ENCODE assay signal across 15 cellular contexts in the genomic region with DNA sequence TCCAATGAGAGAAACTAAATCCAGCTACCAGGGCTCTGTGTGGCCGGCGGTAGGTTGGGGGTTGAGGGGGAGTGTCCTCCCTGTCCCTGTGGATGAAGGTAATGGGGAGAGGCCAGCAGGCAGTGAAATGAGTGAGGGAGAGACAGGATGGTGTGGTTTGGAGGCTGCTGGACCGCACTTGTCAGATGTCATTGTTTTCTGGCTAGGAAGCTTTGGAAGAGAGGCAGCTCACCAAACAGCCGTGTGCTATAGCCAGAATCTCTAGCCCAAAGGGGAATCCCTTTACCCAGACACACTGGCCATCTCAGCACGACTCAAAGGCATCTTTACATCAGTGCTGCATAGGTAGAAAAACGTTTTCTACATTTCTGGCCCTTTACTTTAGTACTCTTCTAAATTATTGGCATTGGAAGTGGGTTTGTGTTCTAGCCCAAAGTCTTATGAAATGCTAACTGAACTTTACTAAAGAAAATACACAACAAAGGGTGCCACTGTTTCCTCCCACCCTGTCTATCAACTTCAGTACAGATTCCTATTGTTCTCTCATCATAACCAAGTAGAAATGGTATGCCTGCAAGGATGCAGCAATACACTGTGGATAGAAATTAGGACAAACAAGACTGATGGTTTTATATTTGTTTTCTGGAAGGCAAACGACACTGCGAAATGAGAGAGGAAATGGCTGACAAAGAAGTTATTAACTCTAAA.
DNase-seq lines count a peak whose midpoint lies in the region; ATAC-seq and TF ChIP-seq lines count a peak whose summit lies in the region.
"Had no signal": no experiment of that assay in that cellular context is flagged by ENCODE, and none has a peak within 500 bp of the region (broad histone marks: within the 10 kb centered on the region; RNA-seq: fewer than 3 reads in every experiment).

No MANE protein-coding gene starts in this region.

- H3K27ac Mint-ChIP-seq in neural crest cell (ENCODE audit: unreplicated experiment) (no peak overlapping the region), osteocyte (ENCODE audit: unreplicated experiment) (no peak overlapping the region)
- H3K27ac Mint-ChIP-seq: CD8-positive, alpha-beta memory T cell; H9 had no signal

- TF ChIP-seq CTCF in neural crest cell (conservative IDR thresholded peaks at IDR 0.05) (no peak), osteocyte (IDR thresholded peaks at IDR 0.05) (no peak)

- no peak for ATAC-seq in GM21515 (IDR thresholded peaks at IDR 0.05; ENCODE audit: unreplicated experiment)
- ATAC-seq: GM12878, HepG2 had no signal

- no peaks in the 10 kb centered on the region for H3K4me1 ChIP-seq in HAP-1

- no peaks in the 10 kb centered on the region for H3K9me3 ChIP-seq in HAP-1

- DNase-seq in COLO829 (ENCODE audit: low spot score) (peak; percentile 72), cerebellum (ENCODE audit: low spot score) (peak; percentile 40), globus pallidus (ENCODE audit: low spot score) (peak; percentile 63), neural crest cell (ENCODE audit: low read depth, low spot score) (no peak), HAP-1 (ENCODE audit: low spot score in 2 of 2) (no peak), osteocyte (ENCODE audit: extremely low spot score, unreplicated experiment) (no peak), inferior parietal cortex (ENCODE audit: extremely low spot score) (no peak)
- DNase-seq: Calu3; CD8-positive, alpha-beta memory T cell; DMS 273 treated with DMSO at 0.1 percent for 48 hours; GOT3; H9 had no signal

- H3K36me3 Mint-ChIP-seq in neural crest cell (ENCODE audit: low read depth) (no peaks in the 10 kb centered on the region), osteocyte (ENCODE audit: unreplicated experiment) (no peaks in the 10 kb centered on the region)

- in situ Hi-C loops in HAP-1 (cut with MboI; ENCODE audit: low sequenced_read_pairs) = no loop called here

- no peak overlapping the region for H3K4me3 ChIP-seq in HAP-1
- H3K4me3 ChIP-seq: GM12878 had no signal

- H3K27me3 ChIP-seq in HAP-1 (ENCODE audit: low read depth) = no peaks in the 10 kb centered on the region

- peaks cover 45% of the 10 kb centered on the region for H3K4me1 Mint-ChIP-seq in neural crest cell
- no peaks in the 10 kb centered on the region for H3K4me1 Mint-ChIP-seq in osteocyte (ENCODE audit: unreplicated experiment)
- H3K4me1 Mint-ChIP-seq: CD8-positive, alpha-beta memory T cell had no signal

- H3K36me3 ChIP-seq in HAP-1 (replicated peaks) = no peaks in the 10 kb centered on the region

- H3K4me3 Mint-ChIP-seq in neural crest cell (peak overlapping the region; percentile 56), osteocyte (ENCODE audit: unreplicated experiment) (no peak overlapping the region)
- H3K4me3 Mint-ChIP-seq: CD8-positive, alpha-beta memory T cell; H9 had no signal

- H3K9me3 Mint-ChIP-seq in neural crest cell = no peaks in the 10 kb centered on the region
- no peaks in the 10 kb centered on the region for H3K9me3 Mint-ChIP-seq in osteocyte (ENCODE audit: unreplicated experiment)
- H3K9me3 Mint-ChIP-seq: CD8-positive, alpha-beta memory T cell had no signal

- H3K27me3 Mint-ChIP-seq in neural crest cell (ENCODE audit: low read depth) = no peaks in the 10 kb centered on the region
- no peaks in the 10 kb centered on the region for H3K27me3 Mint-ChIP-seq in osteocyte (ENCODE audit: unreplicated experiment)

Comparison
In these comparisons a context has a peak if more than half of its experiments do, and no peak if none do; other contexts are left out.
1. DNase-seq: peak in COLO829 (single experiment), cerebellum (single experiment) and globus pallidus (single experiment); none in neural crest cell (single experiment), HAP-1 (0 of 2), osteocyte (single experiment) and inferior parietal cortex (single experiment).